Comparison of ENCODE assay signal across 8 cellular contexts in the genomic region with DNA sequence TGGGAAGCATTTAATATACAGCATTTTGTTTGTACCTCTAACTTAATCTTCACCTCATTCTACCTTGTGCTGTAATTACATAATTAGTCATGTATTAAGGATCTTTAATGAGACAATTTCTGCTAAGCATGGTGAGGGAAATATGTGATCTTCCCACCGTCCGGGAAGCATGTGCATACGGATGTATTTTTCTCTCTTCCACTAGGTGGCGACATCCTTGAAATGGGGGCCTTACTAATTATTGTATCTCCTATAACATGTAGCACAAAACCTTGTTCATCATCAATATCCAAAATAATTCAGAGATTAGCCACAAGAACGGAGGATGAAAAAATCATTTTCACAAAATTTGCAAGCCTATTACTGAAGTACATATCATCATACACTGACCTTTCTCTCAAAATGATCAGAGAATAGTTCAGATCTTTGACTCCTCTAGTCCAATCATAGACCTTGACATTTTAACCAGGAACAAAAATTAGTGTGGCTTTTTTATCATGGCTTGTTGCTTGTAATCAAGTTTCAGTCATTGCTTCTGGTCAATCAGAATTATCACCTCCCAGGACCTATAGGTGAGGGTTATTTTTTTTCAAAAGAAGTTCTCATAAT.
A peak's percentile ranks its signal among the peaks of the same experiment; 100 is the strongest.
DNase-seq lines count a peak whose midpoint lies in the region; ATAC-seq and TF ChIP-seq lines count a peak whose summit lies in the region.

No MANE protein-coding gene starts in this region.

- peak; percentile 7 for DNase-seq in activated naive CD4-positive, alpha-beta T cell treated with anti-CD3 and anti-CD28 coated beads for 36 hours
- DNase-seq in activated naive CD4-positive, alpha-beta T cell treated with Interleukin-2 at 50 U/mL for 16 hours, result no peak
- DNase-seq in GM23248 (peak; percentile 65), MM.1S (peak; percentile 44), inferior parietal cortex (ENCODE audit: extremely low spot score) (peak; percentile 70), transverse colon (no peak)
- DNase-seq in activated naive CD8-positive, alpha-beta T cell treated with anti-CD3 and anti-CD28 coated beads, Interleukin-2, amount 50 U/mL, for 24 hours, result peak; percentile 3
- no peak for DNase-seq in activated T-cell treated with anti-CD3 and anti-CD28 coated beads, Interleukin-2, amount 50 U/mL, for 1 hour

- 15 to 19% methylated on average over 5 of the region's 5 CpGs for WGBS in GM23248 (ENCODE audit: low coverage in 1 of 2, low lambda C conversion rate in 2 of 2, missing lambda C conversion rate in 2 of 2), 2 experiments
- WGBS in transverse colon (ENCODE audit: low coverage in 1 of 2), 2 donors, result 7 to 9% methylated on average over 3 to 5 of the region's 5 CpGs

- TF ChIP-seq POLR2A in transverse colon (IDR thresholded peaks at IDR 0.05), result no peak

- H3K36me3 Mint-ChIP-seq in activated naive CD4-positive, alpha-beta T cell treated with anti-CD3 and anti-CD28 coated beads for 36 hours (ENCODE audit: low read depth), result no peaks in the 10 kb centered on the region
- no peaks in the 10 kb centered on the region for H3K36me3 Mint-ChIP-seq in activated naive CD8-positive, alpha-beta T cell treated with anti-CD3 and anti-CD28 coated beads, Interleukin-2, amount 50 U/mL, for 24 hours (ENCODE audit: low read depth)

- H3K79me2 ChIP-seq in GM23248 (ENCODE audit: insufficient read depth) (no peaks in the 10 kb centered on the region), MM.1S (ENCODE audit: low read length) (no peaks in the 10 kb centered on the region)

- H3K4me2 ChIP-seq in GM23248 (ENCODE audit: unreplicated experiment), result peak overlapping the region; percentile 37
- H3K4me2 ChIP-seq in MM.1S (ENCODE audit: low read depth, low read length), result no peak overlapping the region

- TF ChIP-seq CTCF in MM.1S (IDR thresholded peaks at IDR 0.05; ENCODE audit: low read length) (peak; percentile 79), transverse colon (IDR thresholded peaks at IDR 0.05) (peak; percentile 41 to 71 (median 55))

- H3K27ac ChIP-seq in GM23248 (no peak overlapping the region), MM.1S (ENCODE audit: low read length) (no peak overlapping the region), transverse colon (no peak overlapping the region)

- no peak for ATAC-seq in activated naive CD8-positive, alpha-beta T cell treated with anti-CD3 and anti-CD28 coated beads, Interleukin-2, amount 50 U/mL, for 24 hours

- intact Hi-C loops in activated naive CD4-positive, alpha-beta T cell treated with anti-CD3 and anti-CD28 coated beads for 36 hours (cut with micrococcal nuclease), result loop anchor here (1.0 to 10.0 kb wide), 3 partner anchors 148 to 606 kb away; partner anchors contain the start of gene GBE1
- intact Hi-C loops in transverse colon (cut with DNase I; ENCODE audit: low total_unique reads), result no loop called here

- no peaks in the 10 kb centered on the region for H3F3A ChIP-seq in GM23248 (ENCODE audit: insufficient read depth)
- no peaks in the 10 kb centered on the region for H3F3A ChIP-seq in MM.1S (ENCODE audit: insufficient read depth, low read length)

- no peaks in the 10 kb centered on the region for H3K4me1 Mint-ChIP-seq in activated naive CD4-positive, alpha-beta T cell treated with anti-CD3 and anti-CD28 coated beads for 36 hours (ENCODE audit: low read depth)
- H3K4me1 Mint-ChIP-seq in activated naive CD8-positive, alpha-beta T cell treated with anti-CD3 and anti-CD28 coated beads, Interleukin-2, amount 50 U/mL, for 24 hours, result no peaks in the 10 kb centered on the region

- CTCF ChIA-PET in activated naive CD4-positive, alpha-beta T cell treated with anti-CD3 and anti-CD28 coated beads for 36 hours (lab: Charles Lee), result interaction anchor here (0.6 to 1.9 kb wide), 13 partner anchors 8 to 149 kb away, joined by 3 to 9 read pairs (median 3); partner anchors contain the start of gene GBE1

- H3K27me3 ChIP-seq in GM23248 (replicated peaks; ENCODE audit: insufficient read depth), result no peaks in the 10 kb centered on the region
- no peaks in the 10 kb centered on the region for H3K27me3 ChIP-seq in MM.1S (replicated peaks; ENCODE audit: insufficient read depth, low read length)
- no peaks in the 10 kb centered on the region for H3K27me3 ChIP-seq in transverse colon

- H2AFZ ChIP-seq in GM23248 (peak overlapping the region; percentile 40; the same call in 1 of the 2 replicates), MM.1S (ENCODE audit: low read length) (no peak overlapping the region)

- no peak overlapping the region for H3K27ac Mint-ChIP-seq in activated naive CD4-positive, alpha-beta T cell treated with anti-CD3 and anti-CD28 coated beads for 36 hours
- no peak overlapping the region for H3K27ac Mint-ChIP-seq in activated naive CD8-positive, alpha-beta T cell treated with anti-CD3 and anti-CD28 coated beads, Interleukin-2, amount 50 U/mL, for 24 hours

- no peak for TF ChIP-seq EP300 in transverse colon (IDR thresholded peaks at IDR 0.05; ENCODE audit: low read depth)

- H3K4me3 ChIP-seq in GM23248 (no peak overlapping the region), MM.1S (ENCODE audit: low read length) (no peak overlapping the region), transverse colon (no peak overlapping the region)

- H3K9me3 ChIP-seq in GM23248 (ENCODE audit: low read depth) (no peaks in the 10 kb centered on the region), MM.1S (replicated peaks; ENCODE audit: insufficient read depth, low read length) (no peaks in the 10 kb centered on the region), transverse colon (no peaks in the 10 kb centered on the region)

- no peaks in the 10 kb centered on the region for H3K36me3 ChIP-seq in GM23248 (ENCODE audit: low read depth)
- H3K36me3 ChIP-seq in MM.1S (replicated peaks; ENCODE audit: insufficient read depth, low read length), result no peaks in the 10 kb centered on the region
- no peaks in the 10 kb centered on the region for H3K36me3 ChIP-seq in transverse colon

- H4K20me1 ChIP-seq in GM23248 (ENCODE audit: insufficient read depth), result no peaks in the 10 kb centered on the region
- no peaks in the 10 kb centered on the region for H4K20me1 ChIP-seq in MM.1S (ENCODE audit: insufficient read depth, low read length)

- H3K4me3 Mint-ChIP-seq in activated naive CD4-positive, alpha-beta T cell treated with anti-CD3 and anti-CD28 coated beads for 36 hours, result no peak overlapping the region
- H3K4me3 Mint-ChIP-seq in activated naive CD8-positive, alpha-beta T cell treated with anti-CD3 and anti-CD28 coated beads, Interleukin-2, amount 50 U/mL, for 24 hours, result no peak overlapping the region

- H3K27me3 Mint-ChIP-seq in activated naive CD4-positive, alpha-beta T cell treated with anti-CD3 and anti-CD28 coated beads for 36 hours (ENCODE audit: low read depth), result peaks cover 13% of the 10 kb centered on the region
- peaks cover 3% of the 10 kb centered on the region for H3K27me3 Mint-ChIP-seq in activated naive CD8-positive, alpha-beta T cell treated with anti-CD3 and anti-CD28 coated beads, Interleukin-2, amount 50 U/mL, for 24 hours

- H3K4me1 ChIP-seq in GM23248 (ENCODE audit: insufficient read depth) (0 out of 2 replicates have a peak, but pooled peaks cover 5% of the 10 kb centered on the region), MM.1S (ENCODE audit: low read length) (no peaks in the 10 kb centered on the region), transverse colon (no peaks in the 10 kb centered on the region)

- H3K9me3 Mint-ChIP-seq in activated naive CD4-positive, alpha-beta T cell treated with anti-CD3 and anti-CD28 coated beads for 36 hours, result no peaks in the 10 kb centered on the region
- no peaks in the 10 kb centered on the region for H3K9me3 Mint-ChIP-seq in activated naive CD8-positive, alpha-beta T cell treated with anti-CD3 and anti-CD28 coated beads, Interleukin-2, amount 50 U/mL, for 24 hours

- H3K9me2 ChIP-seq in GM23248 (ENCODE audit: insufficient read depth) (no peaks in the 10 kb centered on the region), MM.1S (replicated peaks; ENCODE audit: insufficient read depth, low read length) (no peaks in the 10 kb centered on the region)

- in situ Hi-C loops in GM23248 (cut with MboI) (no loop called here), transverse colon (cut with MboI; ENCODE audit: low pct_ligation_motif_present in 1 of 4, low pct_unique_long_range_greater_than_20kb in 1 of 4, low sequenced_read_pairs in 3 of 4) (no loop called here)

- H3K9ac ChIP-seq in GM23248 (no peak overlapping the region), MM.1S (ENCODE audit: low read length) (no peak overlapping the region)

Comparison
In these comparisons a context has a peak if more than half of its experiments do, and no peak if none do; other contexts are left out.
1. DNase-seq: peak in activated naive CD4-positive, alpha-beta T cell treated with anti-CD3 and anti-CD28 coated beads for 36 hours (single experiment), GM23248 (single experiment), MM.1S (single experiment), activated naive CD8-positive, alpha-beta T cell treated with anti-CD3 and anti-CD28 coated beads, Interleukin-2, amount 50 U/mL, for 24 hours (single experiment) and inferior parietal cortex (single experiment); none in activated naive CD4-positive, alpha-beta T cell treated with Interleukin-2 at 50 U/mL for 16 hours (single experiment), transverse colon (single experiment) and activated T-cell treated with anti-CD3 and anti-CD28 coated beads, Interleukin-2, amount 50 U/mL, for 1 hour (single experiment).